21 cellular contexts compared by ENCODE assay signal in the genomic region with DNA sequence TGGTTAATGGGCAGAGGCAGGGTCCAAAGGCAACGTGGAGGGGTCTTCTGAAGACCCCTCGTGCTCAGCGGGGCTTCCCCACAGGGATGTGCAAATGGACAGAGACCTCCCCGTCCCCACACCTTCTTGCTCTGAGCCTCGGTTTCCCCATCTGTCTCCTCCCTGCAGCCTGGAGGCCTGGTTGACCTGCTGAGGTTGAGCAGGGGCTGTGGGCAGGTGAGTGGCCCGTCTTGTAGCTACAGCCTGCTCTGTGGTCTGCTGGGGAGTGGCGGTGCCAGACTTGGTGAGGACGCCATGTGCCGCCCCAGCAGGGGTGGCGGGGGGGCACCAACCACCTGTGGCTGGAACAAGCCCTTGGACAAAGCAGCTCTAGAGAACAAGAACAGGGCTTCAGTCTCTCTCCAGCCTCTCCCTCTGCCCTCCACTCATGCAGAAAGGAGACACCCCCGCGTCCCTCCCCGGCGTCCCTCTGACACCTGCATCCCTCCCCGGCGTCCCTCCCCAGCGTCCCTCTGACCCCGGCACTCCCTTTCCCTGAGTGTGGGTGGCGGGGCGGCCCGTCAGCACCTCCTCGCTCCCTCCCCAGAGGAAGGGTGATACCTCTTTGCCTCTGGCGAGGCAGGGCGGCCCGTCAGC.
A peak's percentile ranks its signal among the peaks of the same experiment; 100 is the strongest.
DNase-seq lines count a peak whose midpoint lies in the region; ATAC-seq and TF ChIP-seq lines count a peak whose summit lies in the region.
"Had no signal": no experiment of that assay in that cellular context is flagged by ENCODE, and none has a peak within 500 bp of the region (broad histone marks: within the 10 kb centered on the region; RNA-seq: fewer than 3 reads in every experiment).

No MANE protein-coding gene starts in this region.

- POLR2A ChIA-PET in HEK293T (lab: Yijun Ruan, JAX), result no interaction called here

- peak in 1 of 2 donors; percentile 11 for ATAC-seq in natural killer cell treated with Interleukin-12 subunit alpha and Interleukin-12 subunit beta and Interleukin-15 and Interleukin-18, amount 100 ng/mL, for 72 hours
- ATAC-seq in natural killer cell, result no peak
- no peak for ATAC-seq in HG03439 (IDR thresholded peaks at IDR 0.05; ENCODE audit: unreplicated experiment)

- H3K27ac Mint-ChIP-seq in natural killer cell treated with Interleukin-12 subunit alpha and Interleukin-12 subunit beta and Interleukin-15 and Interleukin-18, amount 100 ng/mL, for 72 hours, result no peak overlapping the region
- H3K27ac Mint-ChIP-seq in natural killer cell, result no peak overlapping the region
- H3K27ac Mint-ChIP-seq: CD4-positive, CD25-positive, alpha-beta regulatory T cell had no signal

- no peak for TF ChIP-seq CTCF in natural killer cell (IDR thresholded peaks at IDR 0.05)

- no peaks in the 10 kb centered on the region for H3K36me3 Mint-ChIP-seq in natural killer cell treated with Interleukin-12 subunit alpha and Interleukin-12 subunit beta and Interleukin-15 and Interleukin-18, amount 100 ng/mL, for 72 hours
- no peaks in the 10 kb centered on the region for H3K36me3 Mint-ChIP-seq in natural killer cell
- H3K36me3 Mint-ChIP-seq: CD4-positive, CD25-positive, alpha-beta regulatory T cell had no signal

- H3K27me3 Mint-ChIP-seq in natural killer cell treated with Interleukin-12 subunit alpha and Interleukin-12 subunit beta and Interleukin-15 and Interleukin-18, amount 100 ng/mL, for 72 hours, result peaks cover 0 to 2% of the 10 kb centered on the region in 2 donors
- H3K27me3 Mint-ChIP-seq in natural killer cell (ENCODE audit: low read depth in 2 of 2), result peaks cover 0 to 10% of the 10 kb centered on the region in 2 donors
- H3K27me3 Mint-ChIP-seq: CD4-positive, CD25-positive, alpha-beta regulatory T cell had no signal

- CTCF ChIA-PET in HEK293T (lab: Yijun Ruan, JAX), result no interaction called here

- H3K4me1 Mint-ChIP-seq in natural killer cell treated with Interleukin-12 subunit alpha and Interleukin-12 subunit beta and Interleukin-15 and Interleukin-18, amount 100 ng/mL, for 72 hours (ENCODE audit: low read depth in 2 of 2), result no peaks in the 10 kb centered on the region
- peaks cover 0 to under 1% of the 10 kb centered on the region in 2 donors for H3K4me1 Mint-ChIP-seq in natural killer cell
- H3K4me1 Mint-ChIP-seq: CD4-positive, CD25-positive, alpha-beta regulatory T cell had no signal

- intact Hi-C loops in natural killer cell (cut with micrococcal nuclease), result no loop called here

- peak; percentile 54 for DNase-seq in natural killer cell treated with Interleukin-12 subunit alpha and Interleukin-12 subunit beta and Interleukin-15 and Interleukin-18, amount 100 ng/mL, for 72 hours (ENCODE audit: low spot score)
- DNase-seq in natural killer cell (no peak), cerebellum (ENCODE audit: low spot score) (peak; percentile 51), retina (peak; percentile 32), HEK293T (ENCODE audit: extremely low spot score) (no peak), NCI-H2081 (lab: John Stamatoyannopoulos, UW) (no peak)
- DNase-seq: 8988T; ACHN; BE2C; CD4-positive, CD25-positive, alpha-beta regulatory T cell; DMS153; DND-41; HCEC 1CT; NCI-H1048; NCI-H1417 treated with DMSO at 0.1 percent for 48 hours; NCI-H187 treated with DMSO at 0.1 percent for 48 hours; NCI-H2107; NCI-H524 treated with DMSO at 0.1 percent for 48 hours; NCI-H774; SHP77 had no signal

- no peaks in the 10 kb centered on the region for H3K9me3 Mint-ChIP-seq in natural killer cell treated with Interleukin-12 subunit alpha and Interleukin-12 subunit beta and Interleukin-15 and Interleukin-18, amount 100 ng/mL, for 72 hours
- H3K9me3 Mint-ChIP-seq in natural killer cell, result no peaks in the 10 kb centered on the region
- H3K9me3 Mint-ChIP-seq: CD4-positive, CD25-positive, alpha-beta regulatory T cell had no signal

- no peak overlapping the region for H3K4me3 Mint-ChIP-seq in natural killer cell treated with Interleukin-12 subunit alpha and Interleukin-12 subunit beta and Interleukin-15 and Interleukin-18, amount 100 ng/mL, for 72 hours
- H3K4me3 Mint-ChIP-seq in natural killer cell, result no peak overlapping the region
- H3K4me3 Mint-ChIP-seq: CD4-positive, CD25-positive, alpha-beta regulatory T cell had no signal

TF ChIP-seq in HEK293T, 16 proteins besides CTCF, POLR2A, EP300 and RAD21:
- TF ChIP-seq CTBP1 (IDR thresholded peaks at IDR 0.05; ENCODE audit: borderline replicate concordance) (no peak), NFRKB (IDR thresholded peaks at IDR 0.05) (no peak), ZNF384 (IDR thresholded peaks at IDR 0.05) (no peak), PKNOX1 (IDR thresholded peaks at IDR 0.05) (no peak), L3MBTL2 (conservative IDR thresholded peaks at IDR 0.05) (no peak), SUZ12 (IDR thresholded peaks at IDR 0.05) (no peak), FOXM1 (IDR thresholded peaks at IDR 0.05; ENCODE audit: borderline replicate concordance) (no peak), LEF1 (IDR thresholded peaks at IDR 0.05; ENCODE audit: borderline replicate concordance) (no peak), ARNT (IDR thresholded peaks at IDR 0.05) (no peak), BHLHE40 (IDR thresholded peaks at IDR 0.05; ENCODE audit: borderline replicate concordance) (no peak), ELF4 (IDR thresholded peaks at IDR 0.05) (no peak), FOXK2 (IDR thresholded peaks at IDR 0.05) (no peak), SP1 (IDR thresholded peaks at IDR 0.05) (no peak), FOXA1 (IDR thresholded peaks at IDR 0.05) (no peak), HDGF (IDR thresholded peaks at IDR 0.05; ENCODE audit: borderline replicate concordance) (no peak), TARDBP (IDR thresholded peaks at IDR 0.05) (no peak)

Comparison
In these comparisons a context has a peak if more than half of its experiments do, and no peak if none do; other contexts are left out.
1. DNase-seq: peak in natural killer cell treated with Interleukin-12 subunit alpha and Interleukin-12 subunit beta and Interleukin-15 and Interleukin-18, amount 100 ng/mL, for 72 hours (single experiment), cerebellum (single experiment) and retina (single experiment); none in natural killer cell (single experiment), HEK293T (single experiment) and NCI-H2081 (0 of 2).